In the genomic region with DNA sequence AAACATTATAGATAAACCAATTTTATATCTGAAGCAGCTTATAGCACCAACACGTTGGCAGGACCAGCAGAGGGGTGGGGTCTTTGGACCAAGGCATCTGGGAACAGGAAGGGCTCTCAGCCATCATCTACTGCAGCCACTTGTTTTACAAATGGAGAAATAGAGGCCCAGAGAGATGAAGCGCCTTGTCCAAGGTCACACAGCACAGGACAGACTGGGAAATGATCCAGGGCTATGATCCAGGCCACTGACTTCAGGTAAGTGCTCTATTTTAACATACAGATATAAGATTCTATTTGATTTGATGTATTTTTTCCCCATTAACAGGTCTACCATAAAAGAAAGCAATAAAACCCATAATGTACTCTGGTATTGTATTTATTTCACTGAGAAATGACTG, we compare ENCODE assay signal across 2 cellular contexts.
TF ChIP-seq lines count a peak whose summit lies in the region.

No MANE protein-coding gene starts in this region.

TF ChIP-seq in A549, 52 proteins besides CTCF, POLR2A, EP300 and RAD21 (continued from another document):
- TF ChIP-seq, protein P1, sequence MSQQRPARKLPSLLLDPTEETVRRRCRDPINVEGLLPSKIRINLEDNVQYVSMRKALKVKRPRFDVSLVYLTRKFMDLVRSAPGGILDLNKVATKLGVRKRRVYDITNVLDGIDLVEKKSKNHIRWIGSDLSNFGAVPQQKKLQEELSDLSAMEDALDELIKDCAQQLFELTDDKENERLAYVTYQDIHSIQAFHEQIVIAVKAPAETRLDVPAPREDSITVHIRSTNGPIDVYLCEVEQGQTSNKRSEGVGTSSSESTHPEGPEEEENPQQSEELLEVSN (IDR thresholded peaks at IDR 0.05; ENCODE audit: borderline replicate concordance, low read depth), result no peak
- TF ChIP-seq FOXS1 (CRISPR knock-in tag; IDR thresholded peaks at IDR 0.05) (no peak), SREBF2 (IDR thresholded peaks at IDR 0.05) (no peak), TFCP2L1 (CRISPR knock-in tag; IDR thresholded peaks at IDR 0.05) (no peak)
- TF ChIP-seq, protein P2, sequence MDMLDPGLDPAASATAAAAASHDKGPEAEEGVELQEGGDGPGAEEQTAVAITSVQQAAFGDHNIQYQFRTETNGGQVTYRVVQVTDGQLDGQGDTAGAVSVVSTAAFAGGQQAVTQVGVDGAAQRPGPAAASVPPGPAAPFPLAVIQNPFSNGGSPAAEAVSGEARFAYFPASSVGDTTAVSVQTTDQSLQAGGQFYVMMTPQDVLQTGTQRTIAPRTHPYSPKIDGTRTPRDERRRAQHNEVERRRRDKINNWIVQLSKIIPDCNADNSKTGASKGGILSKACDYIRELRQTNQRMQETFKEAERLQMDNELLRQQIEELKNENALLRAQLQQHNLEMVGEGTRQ (IDR thresholded peaks at IDR 0.05), result no peak
- TF ChIP-seq, protein P3, sequence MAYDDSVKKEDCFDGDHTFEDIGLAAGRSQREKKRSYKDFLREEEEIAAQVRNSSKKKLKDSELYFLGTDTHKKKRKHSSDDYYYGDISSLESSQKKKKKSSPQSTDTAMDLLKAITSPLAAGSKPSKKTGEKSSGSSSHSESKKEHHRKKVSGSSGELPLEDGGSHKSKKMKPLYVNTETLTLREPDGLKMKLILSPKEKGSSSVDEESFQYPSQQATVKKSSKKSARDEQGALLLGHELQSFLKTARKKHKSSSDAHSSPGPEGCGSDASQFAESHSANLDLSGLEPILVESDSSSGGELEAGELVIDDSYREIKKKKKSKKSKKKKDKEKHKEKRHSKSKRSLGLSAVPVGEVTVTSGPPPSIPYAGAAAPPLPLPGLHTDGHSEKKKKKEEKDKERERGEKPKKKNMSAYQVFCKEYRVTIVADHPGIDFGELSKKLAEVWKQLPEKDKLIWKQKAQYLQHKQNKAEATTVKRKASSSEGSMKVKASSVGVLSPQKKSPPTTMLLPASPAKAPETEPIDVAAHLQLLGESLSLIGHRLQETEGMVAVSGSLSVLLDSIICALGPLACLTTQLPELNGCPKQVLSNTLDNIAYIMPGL (CRISPR knock-in tag; IDR thresholded peaks at IDR 0.05; ENCODE audit: borderline replicate concordance), result no peak

TF ChIP-seq in HEK293, 187 proteins besides CTCF, POLR2A, EP300 and RAD21 (continued from another document):
- TF ChIP-seq IKZF3 (tag by site-specific recombination; IDR thresholded peaks at IDR 0.05) (no peak), SCRT2 (tag by site-specific recombination; IDR thresholded peaks at IDR 0.05) (no peak), ZNF146 (tag by site-specific recombination; IDR thresholded peaks at IDR 0.05) (no peak), ZNF768 (tag by site-specific recombination; IDR thresholded peaks at IDR 0.05) (peak; percentile 49; the same call in 1 of the 2 replicates)
- TF ChIP-seq, protein P4, sequence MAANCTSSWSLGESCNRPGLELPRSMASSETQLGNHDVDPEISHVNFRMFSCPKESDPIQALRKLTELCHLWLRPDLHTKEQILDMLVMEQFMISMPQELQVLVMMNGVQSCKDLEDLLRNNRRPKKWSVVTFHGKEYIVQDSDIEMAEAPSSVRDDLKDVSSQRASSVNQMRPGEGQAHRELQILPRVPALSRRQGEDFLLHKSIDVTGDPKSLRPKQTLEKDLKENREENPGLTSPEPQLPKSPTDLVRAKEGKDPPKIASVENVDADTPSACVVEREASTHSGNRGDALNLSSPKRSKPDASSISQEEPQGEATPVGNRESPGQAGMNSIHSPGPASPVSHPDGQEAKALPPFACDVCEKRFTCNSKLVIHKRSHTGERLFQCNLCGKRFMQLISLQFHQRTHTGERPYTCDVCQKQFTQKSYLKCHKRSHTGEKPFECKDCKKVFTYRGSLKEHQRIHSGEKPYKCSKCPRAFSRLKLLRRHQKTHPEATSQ (tag by site-specific recombination; IDR thresholded peaks at IDR 0.05), result no peak
- TF ChIP-seq, protein P5, sequence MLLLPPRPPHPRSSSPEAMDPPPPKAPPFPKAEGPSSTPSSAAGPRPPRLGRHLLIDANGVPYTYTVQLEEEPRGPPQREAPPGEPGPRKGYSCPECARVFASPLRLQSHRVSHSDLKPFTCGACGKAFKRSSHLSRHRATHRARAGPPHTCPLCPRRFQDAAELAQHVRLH (tag by site-specific recombination; IDR thresholded peaks at IDR 0.05), result no peak
- TF ChIP-seq, protein P6, sequence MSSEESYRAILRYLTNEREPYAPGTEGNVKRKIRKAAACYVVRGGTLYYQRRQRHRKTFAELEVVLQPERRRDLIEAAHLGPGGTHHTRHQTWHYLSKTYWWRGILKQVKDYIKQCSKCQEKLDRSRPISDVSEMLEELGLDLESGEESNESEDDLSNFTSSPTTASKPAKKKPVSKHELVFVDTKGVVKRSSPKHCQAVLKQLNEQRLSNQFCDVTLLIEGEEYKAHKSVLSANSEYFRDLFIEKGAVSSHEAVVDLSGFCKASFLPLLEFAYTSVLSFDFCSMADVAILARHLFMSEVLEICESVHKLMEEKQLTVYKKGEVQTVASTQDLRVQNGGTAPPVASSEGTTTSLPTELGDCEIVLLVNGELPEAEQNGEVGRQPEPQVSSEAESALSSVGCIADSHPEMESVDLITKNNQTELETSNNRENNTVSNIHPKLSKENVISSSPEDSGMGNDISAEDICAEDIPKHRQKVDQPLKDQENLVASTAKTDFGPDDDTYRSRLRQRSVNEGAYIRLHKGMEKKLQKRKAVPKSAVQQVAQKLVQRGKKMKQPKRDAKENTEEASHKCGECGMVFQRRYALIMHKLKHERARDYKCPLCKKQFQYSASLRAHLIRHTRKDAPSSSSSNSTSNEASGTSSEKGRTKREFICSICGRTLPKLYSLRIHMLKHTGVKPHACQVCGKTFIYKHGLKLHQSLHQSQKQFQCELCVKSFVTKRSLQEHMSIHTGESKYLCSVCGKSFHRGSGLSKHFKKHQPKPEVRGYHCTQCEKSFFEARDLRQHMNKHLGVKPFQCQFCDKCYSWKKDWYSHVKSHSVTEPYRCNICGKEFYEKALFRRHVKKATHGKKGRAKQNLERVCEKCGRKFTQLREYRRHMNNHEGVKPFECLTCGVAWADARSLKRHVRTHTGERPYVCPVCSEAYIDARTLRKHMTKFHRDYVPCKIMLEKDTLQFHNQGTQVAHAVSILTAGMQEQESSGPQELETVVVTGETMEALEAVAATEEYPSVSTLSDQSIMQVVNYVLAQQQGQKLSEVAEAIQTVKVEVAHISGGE (tag by site-specific recombination; conservative IDR thresholded peaks at IDR 0.05; ENCODE audit: low read depth), result no peak
